ENCODE assay signal across 1 cellular context in genomic region chr17:62423647-62424461, GRCh38.
TF ChIP-seq lines count a peak whose summit lies in the region.

Gene METTL2A (plus strand): TSS chr17:62423897. CDS start chr17:62423903, 6 bp downstream.

TF ChIP-seq in neural cell, 6 proteins besides CTCF, POLR2A, EP300 and RAD21:
- peak; percentile 15 for TF ChIP-seq SMC3 (conservative IDR thresholded peaks at IDR 0.05; ENCODE audit: poor library complexity)
- peak; percentile 57 for TF ChIP-seq TAF1 (IDR thresholded peaks at IDR 0.05; ENCODE audit: low read depth)
- peak; percentile 84 for TF ChIP-seq POLR2AphosphoS5 (IDR thresholded peaks at IDR 0.05)
- peak; percentile 86 for TF ChIP-seq MXI1 (conservative IDR thresholded peaks at IDR 0.05; ENCODE audit: poor library complexity, severe bottlenecking)
